In genomic region chr17:50186661-50187402, GRCh38 we compare ENCODE assay signal across 19 cellular contexts. TPM values are rescaled to one million over a fixed set of nuclear protein-coding genes. Genes with fewer than 3 reads are reported as not detected.
DNase-seq lines count a peak whose midpoint lies in the region; ATAC-seq and TF ChIP-seq lines count a peak whose summit lies in the region.
"Had no signal": no experiment of that assay in that cellular context is flagged by ENCODE, and none has a peak within 500 bp of the region (broad histone marks: within the 10 kb centered on the region; RNA-seq: fewer than 3 reads in every experiment).

No MANE protein-coding gene starts in this region.

- H3K9ac ChIP-seq in adipocyte (ENCODE audit: low read length), result peak overlapping the region; percentile 100

- H3K36me3 ChIP-seq in adipocyte (ENCODE audit: control insufficient read depth, insufficient read depth, low read length, severe bottlenecking), result peaks cover 75% of the 10 kb centered on the region
- H3K36me3 ChIP-seq: BLaER1 treated with 17β-estradiol and CSF1 and Interleukin-3, amounts not matched to agents 10 nM and 100 nM; right lobe of liver had no signal

- no peak for ATAC-seq in GM19035 (IDR thresholded peaks at IDR 0.05; ENCODE audit: unreplicated experiment)
- ATAC-seq: activated T-helper 17 cell treated with anti-CD3 and anti-CD28 coated beads, Interleukin-2, amount 50 U/mL, for 72 hours; heart right ventricle; right lobe of liver had no signal

- H3K9me3 ChIP-seq in adipocyte (ENCODE audit: control insufficient read depth, low read length), result no peaks in the 10 kb centered on the region
- H3K9me3 ChIP-seq: BLaER1 treated with 17β-estradiol and CSF1 and Interleukin-3, amounts not matched to agents 10 nM and 100 nM; heart right ventricle; right lobe of liver; suprapubic skin had no signal

- peak overlapping the region in 15 of 21 experiments; percentile 10 to 97 (median 66) for H3K27ac ChIP-seq in skin epidermis
- H3K27ac ChIP-seq: right lobe of liver had no signal

- DNase-seq in Daoy (ENCODE audit: low read depth) (peak; percentile 34), adipocyte (ENCODE audit: low read depth) (peak; percentile 79), fibroblast of the aortic adventitia (ENCODE audit: low read depth) (peak; percentile 83), GM19240 (ENCODE audit: insufficient read length, low spot score) (no peak), NCI-H345 (lab: John Stamatoyannopoulos, UW) (no peak), cortex of kidney (lab: John Stamatoyannopoulos, UW) (no peak)
- DNase-seq: activated CD4-positive, alpha-beta memory T cell treated with anti-CD3 and anti-CD28 coated beads, Interleukin-2, amount 10 ng/mL, durations not matched to agents 7 days and 5 days; amygdala; heart right ventricle; islet precursor cell; KBM-7; NCI-H1092; right lobe of liver; SW 1271 had no signal

- no peak for TF ChIP-seq CTCF in fibroblast of the aortic adventitia (IDR thresholded peaks at IDR 0.05; ENCODE audit: insufficient read depth, low read length)

- peaks cover 52% of the 10 kb centered on the region for H3K4me1 ChIP-seq in adipocyte (ENCODE audit: control insufficient read depth, insufficient read depth, low read length)
- H3K4me1 ChIP-seq: right lobe of liver had no signal

- no peaks in the 10 kb centered on the region for H3K27me3 ChIP-seq in adipocyte (replicated peaks; ENCODE audit: control insufficient read depth, insufficient read depth, low read length)
- H3K27me3 ChIP-seq: heart right ventricle, right lobe of liver, suprapubic skin had no signal

- peak overlapping the region; percentile 0 for H3K4me3 ChIP-seq in adipocyte (ENCODE audit: low read length)
- H3K4me3 ChIP-seq in fibroblast of the aortic adventitia (ENCODE audit: low read depth, low read length), result peak overlapping the region; percentile 6
- no peak overlapping the region for H3K4me3 ChIP-seq in skin epidermis
- H3K4me3 ChIP-seq: BLaER1 treated with 17β-estradiol and CSF1 and Interleukin-3, amounts not matched to agents 10 nM and 100 nM; heart right ventricle; right lobe of liver; suprapubic skin had no signal

RNA-seq across cellular contexts. Expression of gene COL1A1, which starts 14.6 kb away (rescaled TPM):
- total RNA-seq in Daoy (2014; rRNA removed; shearing (Covaris generic)), result 288 and 336 TPM in 2 replicates
- total RNA-seq in fibroblast of the aortic adventitia (ENCODE audit: low replicate concordance), result 2,633 and 16,513 TPM in 2 replicates

RNA-seq across cellular contexts. Expression of gene SGCA, which starts 21.0 kb away (rescaled TPM):
- 0.51 and 1.3 TPM in 2 replicates for total RNA-seq in Daoy (2014; rRNA removed; shearing (Covaris generic))
- 0.65 and 0.90 TPM in 2 replicates for total RNA-seq in fibroblast of the aortic adventitia (ENCODE audit: low replicate concordance)
- total RNA-seq: activated T-helper 17 cell treated with anti-CD3 and anti-CD28 coated beads, Interleukin-2, amount 50 U/mL, for 72 hours had no signal

RNA-seq across cellular contexts. Expression of gene PPP1R9B, which starts 36.4 kb away (rescaled TPM):
- 28.8 and 36.3 TPM in 2 replicates for total RNA-seq in Daoy (2014; rRNA removed; shearing (Covaris generic))
- 59.3 and 85.4 TPM in 2 replicates for total RNA-seq in fibroblast of the aortic adventitia (ENCODE audit: low replicate concordance)

RNA-seq across cellular contexts. Expression of gene SAMD14, which starts 56.9 kb away (rescaled TPM):
- 1.7 and 2.6 TPM in 2 replicates for total RNA-seq in Daoy (2014; rRNA removed; shearing (Covaris generic))
- 1.6 and 5.1 TPM in 2 replicates for total RNA-seq in fibroblast of the aortic adventitia (ENCODE audit: low replicate concordance)

Comparison
In these comparisons a context has a peak if more than half of its experiments do, and no peak if none do; other contexts are left out.
1. DNase-seq: peak in Daoy (single experiment), adipocyte (single experiment) and fibroblast of the aortic adventitia (single experiment); none in GM19240 (single experiment), NCI-H345 (single experiment) and cortex of kidney (single experiment).
2. H3K4me3 ChIP-seq: peak in adipocyte (single experiment) and fibroblast of the aortic adventitia (single experiment); none in skin epidermis (0 of 7).